In the genomic region with DNA sequence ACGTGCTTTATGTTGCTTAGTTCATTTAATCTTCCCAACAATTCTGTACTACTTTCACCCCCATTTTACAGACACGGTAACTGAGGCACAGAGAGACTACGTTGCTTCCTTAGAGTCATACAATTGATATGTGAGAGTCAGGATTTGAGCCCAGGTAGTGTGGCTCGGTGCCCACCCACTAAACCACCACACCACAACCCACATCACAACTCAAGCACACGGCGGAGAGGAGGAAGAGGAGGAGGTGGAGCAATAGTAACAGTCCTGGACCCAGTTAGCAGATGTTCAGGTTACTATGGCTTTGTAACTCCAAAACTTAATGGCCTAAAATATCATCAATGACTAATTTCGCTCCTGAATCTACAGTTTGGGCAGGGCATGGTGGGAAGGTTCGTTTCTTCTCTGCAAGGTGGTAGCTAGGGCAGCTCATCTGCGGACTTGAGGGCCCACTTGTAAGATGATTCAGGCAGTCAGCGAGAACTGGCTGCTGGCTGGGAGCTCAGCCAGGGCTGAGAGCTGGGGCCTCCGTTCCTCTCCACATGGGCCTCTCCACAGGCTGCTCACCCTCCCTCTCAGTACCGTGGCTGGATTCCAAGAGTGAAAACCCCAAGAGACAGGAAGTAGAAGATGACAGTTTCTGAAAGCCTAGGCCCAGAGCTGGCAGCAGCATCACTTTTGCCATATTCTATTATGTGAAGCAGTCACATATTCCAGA, we compare ENCODE assay signal across 8 cellular contexts.
DNase-seq lines count a peak whose midpoint lies in the region; ATAC-seq and TF ChIP-seq lines count a peak whose summit lies in the region.

No MANE protein-coding gene starts in this region.

- H3K4me3 ChIP-seq in RWPE2 (ENCODE audit: severe bottlenecking), result no peak overlapping the region
- H3K4me3 ChIP-seq in skeletal muscle cell (ENCODE audit: low read depth, low read length), result no peak overlapping the region

- no peaks in the 10 kb centered on the region for H3K36me3 ChIP-seq in RWPE2 (ENCODE audit: low read depth)

- intact Hi-C loops in Right ventricle myocardium superior (cut with DNase I), result no loop called here

- no peaks in the 10 kb centered on the region for H3K27me3 ChIP-seq in RWPE2 (ENCODE audit: insufficient read depth, poor library complexity, severe bottlenecking)

- H3K9me3 ChIP-seq in RWPE2 (ENCODE audit: severe bottlenecking), result peaks cover 9% of the 10 kb centered on the region

- no peak for TF ChIP-seq CTCF in RWPE2 (IDR thresholded peaks at IDR 0.05; ENCODE audit: poor library complexity, severe bottlenecking)

- no peak for DNase-seq in RWPE2 (ENCODE audit: low spot score)
- DNase-seq in activated naive CD4-positive, alpha-beta T cell treated with anti-CD3 and anti-CD28 coated beads, Interleukin-2, amount 50 U/mL, for 16 hours, result peak; percentile 40
- DNase-seq in Right ventricle myocardium superior, result peak; percentile 88
- DNase-seq in skeletal muscle cell (ENCODE audit: low read depth), result peak; percentile 89
- no peak for DNase-seq in HT-29 (ENCODE audit: low spot score)

- peaks cover 13% of the 10 kb centered on the region for H3K4me1 ChIP-seq in RWPE2 (ENCODE audit: insufficient read depth, poor library complexity, severe bottlenecking)

- no peak for TF ChIP-seq POLR2A in GM18505 (IDR thresholded peaks at IDR 0.05; ENCODE audit: borderline replicate concordance, extremely low read depth, insufficient read depth, insufficient read length)

- ATAC-seq in GM18505 (IDR thresholded peaks at IDR 0.05; ENCODE audit: unreplicated experiment) (peak; percentile 73), HG03378 (IDR thresholded peaks at IDR 0.05; ENCODE audit: unreplicated experiment) (peak; percentile 72), RWPE2 (ENCODE audit: low read depth) (peak; percentile 90), Right ventricle myocardium superior (ENCODE audit: poor library complexity) (peak; percentile 93), HG03025 (IDR thresholded peaks at IDR 0.05; ENCODE audit: low FRiP score, unreplicated experiment) (no peak)

- H3K27ac ChIP-seq in RWPE2 (ENCODE audit: poor library complexity, severe bottlenecking), result peak overlapping the region; percentile 45

Comparison
In these comparisons a context has a peak if more than half of its experiments do, and no peak if none do; other contexts are left out.
1. DNase-seq: peak in activated naive CD4-positive, alpha-beta T cell treated with anti-CD3 and anti-CD28 coated beads, Interleukin-2, amount 50 U/mL, for 16 hours (single experiment), Right ventricle myocardium superior (single experiment) and skeletal muscle cell (single experiment); none in RWPE2 (single experiment) and HT-29 (single experiment).